ENCODE assay signal across 7 cellular contexts in the genomic region with DNA sequence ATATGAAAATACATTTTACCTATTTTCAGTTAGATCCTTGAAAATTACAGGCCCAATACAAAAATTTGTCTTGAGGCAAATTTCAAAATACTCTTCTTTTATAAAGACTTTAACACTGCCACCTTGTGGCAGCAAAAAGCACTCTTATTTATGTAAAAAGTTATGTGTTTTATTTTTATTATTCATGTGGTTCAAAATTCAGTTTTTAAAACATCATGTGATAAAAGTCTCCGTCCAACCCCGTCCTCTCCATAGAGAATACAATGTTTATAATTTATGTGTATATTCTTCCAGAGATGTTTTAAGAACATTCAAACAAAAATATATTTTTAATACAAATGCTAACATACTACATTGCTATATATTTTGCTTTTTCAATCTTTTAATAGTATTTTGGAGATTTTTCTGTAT. TPM values are rescaled to one million over a fixed set of nuclear protein-coding genes. Genes with fewer than 3 reads are reported as not detected.
DNase-seq lines count a peak whose midpoint lies in the region; ATAC-seq, FAIRE-seq and TF ChIP-seq lines count a peak whose summit lies in the region.

No MANE protein-coding gene starts in this region.

- H3K27ac ChIP-seq in hepatocyte: no peak overlapping the region

- no peaks in the 10 kb centered on the region for H4K20me1 ChIP-seq in hepatocyte (ENCODE audit: insufficient read depth, poor library complexity, severe bottlenecking)

- peak; percentile 97 for FAIRE-seq in G401.6 (lab: Jason Lieb, UNC)

- H3K4me2 ChIP-seq in hepatocyte: no peak overlapping the region

- no peaks in the 10 kb centered on the region for H3K9me3 ChIP-seq in hepatocyte (ENCODE audit: low read depth)

- ATAC-seq in left colon: no peak

- DNase-seq in MV-4-11 (lab: John Stamatoyannopoulos, UW): peak; percentile 48
- DNase-seq in hepatocyte (ENCODE audit: low spot score): peak; percentile 61
- DNase-seq in T-helper 9 cell: no peak
- no peak for DNase-seq in NCI-H1930 (lab: John Stamatoyannopoulos, UW)
- no peak for DNase-seq in left colon

- no peaks in the 10 kb centered on the region for H3K27me3 ChIP-seq in hepatocyte

- intact Hi-C loops in left colon (cut with DNase I, micrococcal nuclease): no loop called here

- H3K4me3 ChIP-seq in WI38 (ENCODE audit: low read depth, low read length) (no peak overlapping the region), hepatocyte (no peak overlapping the region)

- TF ChIP-seq CTCF in WI38 (IDR thresholded peaks at IDR 0.05; ENCODE audit: low read depth, low read length): 0 out of 2 replicates have a peak, but pooled peaks have one; percentile 9
- peak; percentile 72 for TF ChIP-seq CTCF in hepatocyte (IDR thresholded peaks at IDR 0.05; ENCODE audit: poor library complexity)

- no peaks in the 10 kb centered on the region for H3K9me2 ChIP-seq in hepatocyte (replicated peaks; ENCODE audit: insufficient read depth)

- H3K4me1 ChIP-seq in hepatocyte (ENCODE audit: insufficient read depth): no peaks in the 10 kb centered on the region

- H2AFZ ChIP-seq in hepatocyte: no peak overlapping the region

- 11% methylated on average over 2 of the region's 2 CpGs for WGBS in hepatocyte (ENCODE audit: low lambda C conversion rate, missing lambda C conversion rate)

- no peaks in the 10 kb centered on the region for H3K79me2 ChIP-seq in hepatocyte

- H3K36me3 ChIP-seq in hepatocyte (replicated peaks; ENCODE audit: insufficient read depth, low read depth): no peaks in the 10 kb centered on the region

RNA-seq across cellular contexts. Expression of a gene that starts 36.9 kb away (rescaled TPM):
- total RNA-seq in hepatocyte: 9.8 and 14.0 TPM in 2 replicates
- 4.6 and 6.4 TPM in 2 replicates for polyA plus RNA-seq in hepatocyte
- 1 to 10 TPM; 5.4 to 5.7 TPM for total RNA-seq in left colon

Comparison
In these comparisons a context has a peak if more than half of its experiments do, and no peak if none do; other contexts are left out.
1. DNase-seq: peak in MV-4-11 (single experiment) and hepatocyte (single experiment); none in T-helper 9 cell (single experiment), NCI-H1930 (0 of 2) and left colon (0 of 2).